ENCODE assay signal across 23 cellular contexts in genomic region chr7:158251061-158251965, GRCh38.
DNase-seq lines count a peak whose midpoint lies in the region; FAIRE-seq and TF ChIP-seq lines count a peak whose summit lies in the region.
"Had no signal": no experiment of that assay in that cellular context is flagged by ENCODE, and none has a peak within 500 bp of the region (broad histone marks: within the 10 kb centered on the region; RNA-seq: fewer than 3 reads in every experiment).

No MANE protein-coding gene starts in this region.

- H3K36me3 Mint-ChIP-seq in neural progenitor cell (no peaks in the 10 kb centered on the region), type B pancreatic cell (no peaks in the 10 kb centered on the region)
- H3K36me3 Mint-ChIP-seq: CD4-positive, CD25-positive, alpha-beta regulatory T cell had no signal

- H4K20me1 ChIP-seq in neural progenitor cell (ENCODE audit: low read depth), result no peaks in the 10 kb centered on the region

- H3K4me1 ChIP-seq in neural progenitor cell, result no peaks in the 10 kb centered on the region
- H3K4me1 ChIP-seq: BE2C had no signal

- H2AFZ ChIP-seq in neural progenitor cell (replicated peaks), result no peak overlapping the region

- H3K27me3 ChIP-seq in bronchial epithelial cell (ENCODE audit: control insufficient read depth, insufficient read depth, low read length), result no peaks in the 10 kb centered on the region
- H3K27me3 ChIP-seq in neural progenitor cell, result no peaks in the 10 kb centered on the region
- H3K27me3 ChIP-seq: BE2C had no signal

- H3K79me2 ChIP-seq in neural progenitor cell (ENCODE audit: low read depth), result no peaks in the 10 kb centered on the region

- H3K9me3 ChIP-seq in neural progenitor cell (ENCODE audit: low read depth), result no peaks in the 10 kb centered on the region
- H3K9me3 ChIP-seq: BE2C had no signal

- TF ChIP-seq CTCF in bronchial epithelial cell (IDR thresholded peaks at IDR 0.05; ENCODE audit: insufficient read depth, low read length, severe bottlenecking) (no peak), neural progenitor cell (IDR thresholded peaks at IDR 0.05) (no peak), type B pancreatic cell (conservative IDR thresholded peaks at IDR 0.05) (no peak)

- H3K4me1 Mint-ChIP-seq in neural progenitor cell (peaks cover 6% of the 10 kb centered on the region), type B pancreatic cell (ENCODE audit: unreplicated experiment) (no peaks in the 10 kb centered on the region)
- H3K4me1 Mint-ChIP-seq: CD4-positive, CD25-positive, alpha-beta regulatory T cell had no signal

- H3K9me3 Mint-ChIP-seq in neural progenitor cell, result no peaks in the 10 kb centered on the region
- no peaks in the 10 kb centered on the region for H3K9me3 Mint-ChIP-seq in type B pancreatic cell

- H3F3A ChIP-seq in neural progenitor cell (ENCODE audit: low read depth), result peaks cover 10% of the 10 kb centered on the region

- peak; percentile 22 for DNase-seq in activated effector memory CD4-positive, alpha-beta T cell treated with anti-CD3 and anti-CD28 coated beads, Interleukin-2, amount 50 U/mL, for 16 hours
- no peak for DNase-seq in activated effector memory CD4-positive, alpha-beta T cell treated with Interleukin-2 at 50 U/mL for 16 hours
- DNase-seq in bronchial epithelial cell (ENCODE audit: low read depth), result no peak
- no peak for DNase-seq in neural progenitor cell (ENCODE audit: low spot score)
- DNase-seq in type B pancreatic cell (ENCODE audit: extremely low spot score, unreplicated experiment), result peak; percentile 37
- DNase-seq in NOMO-1 treated with dmso at 0.1 percent for 144 hours (lab: John Stamatoyannopoulos, UW; ENCODE audit: unreplicated experiment), result no peak
- no peak for DNase-seq in NCI-H446 treated with DMSO at 0.1 percent for 48 hours (lab: John Stamatoyannopoulos, UW)
- no peak for DNase-seq in HuH-7 (ENCODE audit: low spot score)
- DNase-seq: BE2C; CD4-positive, CD25-positive, alpha-beta regulatory T cell; COR-L47; DMS 273 treated with DMSO at 0.1 percent for 48 hours; GDM1; KG1; MV-4-11; NCI-H2029; NCI-H2171 treated with DMSO at 0.1 percent for 48 hours; NCI-H510A; NCI-H748 treated with DMSO at 0.1 percent for 48 hours; NK-92 treated with Interleukin-12 subunit alpha and Interleukin-12 subunit beta, amount 100 ng/mL, for 24 hours; Right ventricle myocardium superior had no signal

- H3K27me3 Mint-ChIP-seq in neural progenitor cell (ENCODE audit: insufficient read depth, low read depth), result peaks cover 7% of the 10 kb centered on the region
- no peaks in the 10 kb centered on the region for H3K27me3 Mint-ChIP-seq in type B pancreatic cell
- H3K27me3 Mint-ChIP-seq: CD4-positive, CD25-positive, alpha-beta regulatory T cell had no signal

- FAIRE-seq in bronchial epithelial cell (lab: Jason Lieb, UNC), result peak; percentile 93
- FAIRE-seq: A204.1, H1 had no signal

- H3K27ac ChIP-seq in neural progenitor cell, result no peak overlapping the region

- no peak overlapping the region for H3K9ac ChIP-seq in neural progenitor cell

- peak overlapping the region; percentile 13 for H3K4me3 Mint-ChIP-seq in neural progenitor cell
- H3K4me3 Mint-ChIP-seq in type B pancreatic cell, result no peak overlapping the region
- H3K4me3 Mint-ChIP-seq: CD4-positive, CD25-positive, alpha-beta regulatory T cell had no signal

- H3K36me3 ChIP-seq in bronchial epithelial cell (ENCODE audit: control insufficient read depth, insufficient read depth, low read length) (no peaks in the 10 kb centered on the region), neural progenitor cell (no peaks in the 10 kb centered on the region)
- H3K36me3 ChIP-seq: BE2C had no signal

- H3K4me2 ChIP-seq in neural progenitor cell, result no peak overlapping the region

- H3K4me3 ChIP-seq in bronchial epithelial cell (ENCODE audit: low read depth, low read length) (no peak overlapping the region), neural progenitor cell (no peak overlapping the region)

- no peak overlapping the region for H3K27ac Mint-ChIP-seq in neural progenitor cell
- no peak overlapping the region for H3K27ac Mint-ChIP-seq in type B pancreatic cell
- H3K27ac Mint-ChIP-seq: CD4-positive, CD25-positive, alpha-beta regulatory T cell had no signal

Comparison
In these comparisons a context has a peak if more than half of its experiments do, and no peak if none do; other contexts are left out.
1. DNase-seq: peak in activated effector memory CD4-positive, alpha-beta T cell treated with anti-CD3 and anti-CD28 coated beads, Interleukin-2, amount 50 U/mL, for 16 hours (single experiment) and type B pancreatic cell (single experiment); none in activated effector memory CD4-positive, alpha-beta T cell treated with Interleukin-2 at 50 U/mL for 16 hours (single experiment), bronchial epithelial cell (single experiment), neural progenitor cell (single experiment), NOMO-1 treated with dmso at 0.1 percent for 144 hours (single experiment), NCI-H446 treated with DMSO at 0.1 percent for 48 hours (single experiment) and HuH-7 (single experiment).